Comparison of ENCODE assay signal across 23 cellular contexts in genomic region chr18:40006553-40007073, GRCh38.
DNase-seq lines count a peak whose midpoint lies in the region; ATAC-seq, FAIRE-seq and TF ChIP-seq lines count a peak whose summit lies in the region.
"Had no signal": no experiment of that assay in that cellular context is flagged by ENCODE, and none has a peak within 500 bp of the region (broad histone marks: within the 10 kb centered on the region; RNA-seq: fewer than 3 reads in every experiment).

No MANE protein-coding gene starts in this region.

- H4K20me1 ChIP-seq in H1 (replicated peaks in 1 of 2; ENCODE audit: control insufficient read depth in 1 of 2, insufficient read depth in 2 of 2, low read length in 2 of 2) = no peaks in the 10 kb centered on the region

- H3K4ac ChIP-seq in H1 (replicated peaks; ENCODE audit: insufficient read length, low read depth, low read length) = no peak overlapping the region

- H4K5ac ChIP-seq in H1 (ENCODE audit: insufficient read length, low read depth, low read length) = no peak overlapping the region

- peak; percentile 62 for FAIRE-seq in H1 (lab: Jason Lieb, UNC)
- FAIRE-seq: GM12892 had no signal

- H3K4me2 ChIP-seq in H1 (ENCODE audit: insufficient read depth in 1 of 2, low read depth in 2 of 2, low read length in 2 of 2) = no peak overlapping the region

- no peak overlapping the region for H3K4me3 ChIP-seq in breast epithelium
- no peak overlapping the region for H3K4me3 ChIP-seq in H1 (ENCODE audit: extremely low read depth in 1 of 4, insufficient read depth in 2 of 4, low read depth in 3 of 4, low read length in 4 of 4)
- no peak overlapping the region for H3K4me3 ChIP-seq in tibial artery
- H3K4me3 ChIP-seq: SJSA1, suprapubic skin had no signal

- TF ChIP-seq CTCF in MCF 10A (IDR thresholded peaks at IDR 0.05; ENCODE audit: unreplicated experiment) (no peak), breast epithelium (IDR thresholded peaks at IDR 0.05) (no peak), H1 (IDR thresholded peaks at IDR 0.05; ENCODE audit: control extremely low read depth in 1 of 3, insufficient read depth in 1 of 3, low read depth in 1 of 3, low read length in 3 of 3) (0 out of 4 replicates have a peak, but pooled peaks of 1 of the 3 experiments have one; percentile 5), tibial artery (IDR thresholded peaks at IDR 0.05) (no peak)

- H3K4me3 Mint-ChIP-seq in MCF 10A (ENCODE audit: unreplicated experiment) = no peak overlapping the region
- no peak overlapping the region for H3K4me3 Mint-ChIP-seq in stimulated activated naive B cell treated with anti-CD40 and anti-IgM and Interleukin-4, amounts not matched to agents 10 μg/mL and 1 μg/mL and 100 μg/mL, for 72 hours
- H3K4me3 Mint-ChIP-seq: activated B cell treated with CpG ODN at 0.5 μM for 24 hours; activated naive CD4-positive, alpha-beta T cell treated with anti-CD3 and anti-CD28 coated beads, Interleukin-2, amount 10 ng/mL, durations not matched to agents 7 days and 5 days had no signal

- H3K23ac ChIP-seq in H1 (ENCODE audit: insufficient read length) = no peak overlapping the region

- H3K9me3 ChIP-seq in breast epithelium (peaks cover 0 to 3% of the 10 kb centered on the region in 2 donors), H1 (ENCODE audit: insufficient read depth in 2 of 2, low read depth in 1 of 2, low read length in 1 of 2) (no peaks in the 10 kb centered on the region), tibial artery (no peaks in the 10 kb centered on the region)
- H3K9me3 ChIP-seq: neutrophil, suprapubic skin had no signal

- ATAC-seq in GM19351 (IDR thresholded peaks at IDR 0.05; ENCODE audit: unreplicated experiment) = no peak
- ATAC-seq in stimulated activated naive B cell treated with anti-CD40 and anti-IgM and Interleukin-4, amounts not matched to agents 10 μg/mL and 1 μg/mL and 100 μg/mL, for 72 hours (replicated peaks) = no peak
- ATAC-seq: esophagus mucosa, left ventricle myocardium superior had no signal

- no peak overlapping the region for H3K9ac ChIP-seq in H1 (replicated peaks in 1 of 4; ENCODE audit: extremely low read depth in 1 of 4, low read depth in 3 of 4, low read length in 3 of 4)

- no peaks in the 10 kb centered on the region for H3K4me1 ChIP-seq in breast epithelium
- H3K4me1 ChIP-seq in H1 (replicated peaks in 1 of 4; ENCODE audit: control insufficient read depth in 3 of 4, insufficient read depth in 4 of 4, low read length in 3 of 4) = no peaks in the 10 kb centered on the region
- H3K4me1 ChIP-seq in tibial artery = no peaks in the 10 kb centered on the region
- H3K4me1 ChIP-seq: SJSA1, suprapubic skin had no signal

- no peak overlapping the region for H2AK5ac ChIP-seq in H1 (ENCODE audit: low read depth, low read length)

- no peaks in the 10 kb centered on the region for H3K79me1 ChIP-seq in H1 (ENCODE audit: low read depth, low read length)

- no peaks in the 10 kb centered on the region for H3K27me3 ChIP-seq in breast epithelium
- no peaks in the 10 kb centered on the region for H3K27me3 ChIP-seq in H1 (replicated peaks in 1 of 4; ENCODE audit: control insufficient read depth in 3 of 4, extremely low read depth in 1 of 4, insufficient read depth in 3 of 4, low read length in 3 of 4)
- no peaks in the 10 kb centered on the region for H3K27me3 ChIP-seq in tibial artery
- H3K27me3 ChIP-seq: neutrophil, SJSA1, suprapubic skin had no signal

- no peak overlapping the region for H3K27ac Mint-ChIP-seq in MCF 10A (ENCODE audit: low read depth, unreplicated experiment)
- no peak overlapping the region for H3K27ac Mint-ChIP-seq in stimulated activated naive B cell treated with anti-CD40 and anti-IgM and Interleukin-4, amounts not matched to agents 10 μg/mL and 1 μg/mL and 100 μg/mL, for 72 hours
- H3K27ac Mint-ChIP-seq: activated B cell treated with CpG ODN at 0.5 μM for 24 hours; activated naive CD4-positive, alpha-beta T cell treated with anti-CD3 and anti-CD28 coated beads, Interleukin-2, amount 10 ng/mL, durations not matched to agents 7 days and 5 days had no signal

- WGBS in H1 (ENCODE audit: extremely low coverage in 1 of 2, insufficient coverage in 1 of 2, insufficient read length in 1 of 2, insufficient replicate concordance in 2 of 2, low coverage in 1 of 2, low lambda C conversion rate in 2 of 2, missing lambda C conversion rate in 1 of 2), 2 experiments = 87% methylated on average over 5 of the region's 5 CpGs; no CpG with 5 or more reads in 1 of the 2 experiments

- H3K27ac ChIP-seq in breast epithelium = no peak overlapping the region
- H3K27ac ChIP-seq in H1 (ENCODE audit: low read depth, low read length) = no peak overlapping the region
- H3K27ac ChIP-seq in tibial artery = no peak overlapping the region
- H3K27ac ChIP-seq: C4-2B, neutrophil, SJSA1, suprapubic skin had no signal

- POLR2A ChIA-PET in MCF 10A (lab: Yijun Ruan, JAX) = no interaction called here
- POLR2A ChIA-PET in H1 (lab: Charles Lee; ENCODE audit: partially characterized antibody) = interaction anchor here (1.2 kb wide), 1 partner anchor 13 kb away, joined by 4 read pairs; no protein-coding TSS in a partner anchor

- no peaks in the 10 kb centered on the region for H3K79me2 ChIP-seq in H1 (ENCODE audit: control insufficient read depth in 1 of 2, insufficient read depth in 2 of 2, low read length in 2 of 2)

- DNase-seq in MCF 10A (ENCODE audit: unreplicated experiment) (peak; percentile 28), breast epithelium (ENCODE audit: low spot score in 2 of 2) (no peak), NCI-H446 treated with DMSO at 0.1 percent for 48 hours (lab: John Stamatoyannopoulos, UW) (peak; percentile 44), H1 (ENCODE audit: low read depth in 1 of 2, low spot score in 2 of 2) (no peak), superior temporal gyrus (ENCODE audit: extremely low spot score) (peak; percentile 16), tibial artery (no peak)
- no peak for DNase-seq in stimulated activated naive B cell treated with anti-CD40 and anti-IgM and Interleukin-4, amounts not matched to agents 10 μg/mL and 1 μg/mL and 100 μg/mL, for 72 hours
- DNase-seq: activated B cell treated with CpG ODN at 0.5 μM for 24 hours; activated naive CD4-positive, alpha-beta T cell treated with anti-CD3 and anti-CD28 coated beads, Interleukin-2, amount 10 ng/mL, durations not matched to agents 7 days and 5 days; activated T-cell treated with anti-CD3 and anti-CD28 coated beads, Interleukin-2, amount 50 U/mL, for 48 hours; aorta; cerebellar nuclear complex; DMS53; left ventricle myocardium superior; NCI-H1694; stimulated activated CD4-positive, alpha-beta T cell treated with anti-CD3 and anti-CD28 coated beads, Interleukin-12 subunit alpha, Interleukin-12 subunit beta, amount 100 ng/mL, for 4 hours had no signal

- H3K4me1 Mint-ChIP-seq in MCF 10A (ENCODE audit: insufficient read depth, unreplicated experiment) = no peaks in the 10 kb centered on the region
- no peaks in the 10 kb centered on the region for H3K4me1 Mint-ChIP-seq in stimulated activated naive B cell treated with anti-CD40 and anti-IgM and Interleukin-4, amounts not matched to agents 10 μg/mL and 1 μg/mL and 100 μg/mL, for 72 hours
- H3K4me1 Mint-ChIP-seq: activated B cell treated with CpG ODN at 0.5 μM for 24 hours; activated naive CD4-positive, alpha-beta T cell treated with anti-CD3 and anti-CD28 coated beads, Interleukin-2, amount 10 ng/mL, durations not matched to agents 7 days and 5 days had no signal

- CTCF ChIA-PET in MCF 10A (lab: Yijun Ruan, JAX) (interaction anchor here (0.5 to 1.4 kb wide), 4 partner anchors 14 to 395 kb away, joined by 3 to 5 read pairs (median 4); no protein-coding TSS in a partner anchor), H1 (lab: Charles Lee; ENCODE audit: partially characterized antibody) (interaction anchor here (1.1 to 2.4 kb wide), 8 partner anchors 11 to 406 kb away, joined by 3 to 5 read pairs (median 4); no protein-coding TSS in a partner anchor)

- H3K36me3 ChIP-seq in breast epithelium = no peaks in the 10 kb centered on the region
- H3K36me3 ChIP-seq in H1 (ENCODE audit: control insufficient read depth in 2 of 4, insufficient read depth in 4 of 4, low read length in 3 of 4) = no peaks in the 10 kb centered on the region; a peak in 1 of 8 replicates
- no peaks in the 10 kb centered on the region for H3K36me3 ChIP-seq in tibial artery
- H3K36me3 ChIP-seq: neutrophil, SJSA1, suprapubic skin had no signal

- H3K27me3 Mint-ChIP-seq in MCF 10A (ENCODE audit: insufficient read depth, unreplicated experiment) = no peaks in the 10 kb centered on the region
- H3K27me3 Mint-ChIP-seq in stimulated activated naive B cell treated with anti-CD40 and anti-IgM and Interleukin-4, amounts not matched to agents 10 μg/mL and 1 μg/mL and 100 μg/mL, for 72 hours = no peaks in the 10 kb centered on the region
- H3K27me3 Mint-ChIP-seq: activated B cell treated with CpG ODN at 0.5 μM for 24 hours; activated naive CD4-positive, alpha-beta T cell treated with anti-CD3 and anti-CD28 coated beads, Interleukin-2, amount 10 ng/mL, durations not matched to agents 7 days and 5 days had no signal

- H4K8ac ChIP-seq in H1 (ENCODE audit: extremely low read depth, insufficient read depth, low read length) = no peak overlapping the region

- no peak for TF ChIP-seq EP300 in H1 (IDR thresholded peaks at IDR 0.05; ENCODE audit: borderline replicate concordance in 1 of 2, low read depth in 2 of 2, low read length in 2 of 2)

- TF ChIP-seq RAD21 in H1 (IDR thresholded peaks at IDR 0.05 in 1 of 2, conservative IDR thresholded peaks at IDR 0.05 in 1 of 2; ENCODE audit: low read depth in 2 of 2, low read length in 2 of 2) = peak; percentile 24 to 44

- no peak overlapping the region for H2BK15ac ChIP-seq in H1 (ENCODE audit: low read length)

- H3K36me3 Mint-ChIP-seq in MCF 10A (ENCODE audit: insufficient read depth, unreplicated experiment) = no peaks in the 10 kb centered on the region
- no peaks in the 10 kb centered on the region for H3K36me3 Mint-ChIP-seq in stimulated activated naive B cell treated with anti-CD40 and anti-IgM and Interleukin-4, amounts not matched to agents 10 μg/mL and 1 μg/mL and 100 μg/mL, for 72 hours
- H3K36me3 Mint-ChIP-seq: activated naive CD4-positive, alpha-beta T cell treated with anti-CD3 and anti-CD28 coated beads, Interleukin-2, amount 10 ng/mL, durations not matched to agents 7 days and 5 days had no signal

- H2BK20ac ChIP-seq in H1 (ENCODE audit: low read length) = no peak overlapping the region

- H3K23me2 ChIP-seq in H1 (ENCODE audit: low read depth, low read length) = no peaks in the 10 kb centered on the region

- intact Hi-C loops in MCF 10A (cut with micrococcal nuclease) (no loop called here), breast epithelium (cut with DNase I; ENCODE audit: low total_unique reads) (no loop called here), tibial artery (cut with DNase I; ENCODE audit: low total_unique reads) (no loop called here)

- no peak overlapping the region for H4K91ac ChIP-seq in H1 (replicated peaks; ENCODE audit: insufficient read length, low read length)

- H2BK5ac ChIP-seq in H1 (ENCODE audit: low read depth, low read length) = no peak overlapping the region

- BruUV-seq in MCF 10A (replicated peaks; lab: Mats Ljungman, UMichigan) = no TSS peak

- H2BK120ac ChIP-seq in H1 (replicated peaks; ENCODE audit: low read depth, low read length) = no peak overlapping the region

- H2BK12ac ChIP-seq in H1 (ENCODE audit: low read depth, low read length) = no peak overlapping the region

- no peak overlapping the region for H3K14ac ChIP-seq in H1 (ENCODE audit: insufficient read length)

- TF ChIP-seq POLR2A in breast epithelium (IDR thresholded peaks at IDR 0.05) = no peak
- TF ChIP-seq POLR2A in H1 (IDR thresholded peaks at IDR 0.05; ENCODE audit: control extremely low read depth in 1 of 2, low read depth in 2 of 2, low read length in 2 of 2) = no peak

- no peak overlapping the region for H3K56ac ChIP-seq in H1 (replicated peaks; ENCODE audit: insufficient read length, low read depth, low read length)

- H2AFZ ChIP-seq in H1 (ENCODE audit: low read length) = no peak overlapping the region

- no peak overlapping the region for H3K18ac ChIP-seq in H1 (ENCODE audit: extremely low read depth, low read length)

- no peaks in the 10 kb centered on the region for H3K9me3 Mint-ChIP-seq in MCF 10A (ENCODE audit: unreplicated experiment)
- H3K9me3 Mint-ChIP-seq in stimulated activated naive B cell treated with anti-CD40 and anti-IgM and Interleukin-4, amounts not matched to agents 10 μg/mL and 1 μg/mL and 100 μg/mL, for 72 hours = peaks cover 0 to 10% of the 10 kb centered on the region in 2 donors

Comparison
In these comparisons a context has a peak if more than half of its experiments do, and no peak if none do; other contexts are left out.
1. DNase-seq: peak in MCF 10A (single experiment), NCI-H446 treated with DMSO at 0.1 percent for 48 hours (single experiment) and superior temporal gyrus (single experiment); none in breast epithelium (0 of 2), H1 (0 of 2), tibial artery (0 of 2) and stimulated activated naive B cell treated with anti-CD40 and anti-IgM and Interleukin-4, amounts not matched to agents 10 μg/mL and 1 μg/mL and 100 μg/mL, for 72 hours (single experiment).